ENCODE assay signal across 17 cellular contexts in the genomic region with DNA sequence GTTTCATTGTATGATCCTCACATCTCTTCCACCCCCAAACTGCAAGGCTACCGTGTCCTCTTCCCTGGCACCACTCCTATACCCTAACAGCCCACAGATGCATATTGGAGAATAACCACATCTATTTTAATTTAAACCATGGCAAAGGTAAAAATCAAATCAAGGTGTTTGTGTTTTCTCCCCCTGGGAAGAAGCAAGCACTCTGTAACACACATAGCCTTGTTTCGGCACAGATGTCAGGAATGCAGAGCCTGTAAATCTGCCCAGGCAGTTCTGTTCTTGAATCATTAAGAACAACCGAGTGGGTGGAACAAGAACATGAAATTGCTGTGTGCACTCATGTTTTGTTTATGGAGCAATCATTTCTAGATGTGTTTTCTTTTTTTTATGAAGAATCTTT. TPM values are rescaled to one million over a fixed set of nuclear protein-coding genes. Genes with fewer than 3 reads are reported as not detected.
DNase-seq lines count a peak whose midpoint lies in the region; ATAC-seq, FAIRE-seq and TF ChIP-seq lines count a peak whose summit lies in the region.
"Had no signal": no experiment of that assay in that cellular context is flagged by ENCODE, and none has a peak within 500 bp of the region (broad histone marks: within the 10 kb centered on the region; RNA-seq: fewer than 3 reads in every experiment).

No MANE protein-coding gene starts in this region.

- H3K36me3 Mint-ChIP-seq in type B pancreatic cell = no peaks in the 10 kb centered on the region
- H3K36me3 Mint-ChIP-seq: natural killer cell treated with Interleukin-12 subunit alpha and Interleukin-12 subunit beta and Interleukin-15 and Interleukin-18, amount 100 ng/mL, for 72 hours had no signal

- peaks cover 3% of the 10 kb centered on the region for H3K27me3 Mint-ChIP-seq in type B pancreatic cell
- H3K27me3 Mint-ChIP-seq: natural killer cell treated with Interleukin-12 subunit alpha and Interleukin-12 subunit beta and Interleukin-15 and Interleukin-18, amount 100 ng/mL, for 72 hours had no signal

- TF ChIP-seq CTCF in epithelial cell of esophagus (IDR thresholded peaks at IDR 0.05; ENCODE audit: insufficient read depth, low read depth, low read length, missing control alignments) (no peak), lower lobe of right lung (IDR thresholded peaks at IDR 0.05) (no peak), type B pancreatic cell (conservative IDR thresholded peaks at IDR 0.05) (no peak), D721Med (IDR thresholded peaks at IDR 0.05; ENCODE audit: insufficient read depth, missing control alignments) (no peak)

- no peaks in the 10 kb centered on the region for H3K9me3 Mint-ChIP-seq in type B pancreatic cell
- H3K9me3 Mint-ChIP-seq: natural killer cell treated with Interleukin-12 subunit alpha and Interleukin-12 subunit beta and Interleukin-15 and Interleukin-18, amount 100 ng/mL, for 72 hours had no signal

- FAIRE-seq in D721Med (lab: Jason Lieb, UNC) = no peak

- H3K27ac Mint-ChIP-seq in type B pancreatic cell = peak overlapping the region; percentile 30
- H3K27ac Mint-ChIP-seq: natural killer cell treated with Interleukin-12 subunit alpha and Interleukin-12 subunit beta and Interleukin-15 and Interleukin-18, amount 100 ng/mL, for 72 hours had no signal

- H3K4me1 ChIP-seq in lower lobe of right lung = peaks cover 18% of the 10 kb centered on the region

- no peak overlapping the region for H3K4me3 ChIP-seq in epithelial cell of esophagus (ENCODE audit: low read length)
- H3K4me3 ChIP-seq in lower lobe of right lung = peak overlapping the region; percentile 18

- ATAC-seq in lower lobe of right lung = peak; percentile 45 to 71
- ATAC-seq: left lobe of liver had no signal

- H3K27ac ChIP-seq in lower lobe of right lung = peak overlapping the region; percentile 51

- no peaks in the 10 kb centered on the region for H3K27me3 ChIP-seq in lower lobe of right lung (ENCODE audit: low read depth)

- H3K36me3 ChIP-seq in lower lobe of right lung = no peaks in the 10 kb centered on the region

- intact Hi-C loops in lower lobe of right lung (cut with DNase I) = no loop called here

- no peaks in the 10 kb centered on the region for H3K9me3 ChIP-seq in lower lobe of right lung

- peak overlapping the region; percentile 48 for H3K4me3 Mint-ChIP-seq in type B pancreatic cell
- H3K4me3 Mint-ChIP-seq: natural killer cell treated with Interleukin-12 subunit alpha and Interleukin-12 subunit beta and Interleukin-15 and Interleukin-18, amount 100 ng/mL, for 72 hours had no signal

- DNase-seq in NCI-H748 (lab: John Stamatoyannopoulos, UW; ENCODE audit: unreplicated experiment) (peak; percentile 6), NCI-H748 treated with DMSO at 0.1 percent for 48 hours (lab: John Stamatoyannopoulos, UW) (no peak), epithelial cell of esophagus (ENCODE audit: low read depth) (peak; percentile 75), lower lobe of right lung (no peak), type B pancreatic cell (ENCODE audit: extremely low spot score, unreplicated experiment) (no peak), DMS53 (lab: John Stamatoyannopoulos, UW) (no peak), D721Med (ENCODE audit: insufficient read length, low spot score) (no peak), NOMO-1 treated with DMSO at 0.1 percent for 48 hours (lab: John Stamatoyannopoulos, UW; ENCODE audit: unreplicated experiment) (no peak)
- DNase-seq: activated CD4-positive, alpha-beta T cell treated with anti-CD3 and anti-CD28 coated beads, Interleukin-2, amount 50 U/mL, for 1 hour; aorta; effector CD8-positive, alpha-beta T cell; KBM-7; NCI-H1436 treated with DMSO at 0.1 percent for 48 hours; NCI-H526 treated with DMSO at 0.1 percent for 48 hours; stimulated activated naive CD4-positive, alpha-beta T cell treated with Interleukin-2 at 50 U/mL for 16 hours had no signal

- peaks cover 20% of the 10 kb centered on the region for H3K4me1 Mint-ChIP-seq in type B pancreatic cell (ENCODE audit: unreplicated experiment)

RNA-seq across cellular contexts. Expression of gene COX7A2L, which starts 6.8 kb away (rescaled TPM):
- total RNA-seq in lower lobe of right lung = 89.4 TPM
- 93.2 and 95.5 TPM in 2 replicates for total RNA-seq in type B pancreatic cell (ENCODE audit: low replicate concordance)

Comparison
In these comparisons a context has a peak if more than half of its experiments do, and no peak if none do; other contexts are left out.
1. DNase-seq: peak in NCI-H748 (single experiment) and epithelial cell of esophagus (single experiment); none in NCI-H748 treated with DMSO at 0.1 percent for 48 hours (single experiment), lower lobe of right lung (single experiment), type B pancreatic cell (single experiment), DMS53 (single experiment), D721Med (single experiment) and NOMO-1 treated with DMSO at 0.1 percent for 48 hours (single experiment).